ENCODE assay signal across 13 cellular contexts in genomic region chr4:20151436-20151835, GRCh38.
A peak's percentile ranks its signal among the peaks of the same experiment; 100 is the strongest.
DNase-seq lines count a peak whose midpoint lies in the region; ATAC-seq and TF ChIP-seq lines count a peak whose summit lies in the region.
"Had no signal": no experiment of that assay in that cellular context is flagged by ENCODE, and none has a peak within 500 bp of the region (broad histone marks: within the 10 kb centered on the region; RNA-seq: fewer than 3 reads in every experiment).

No MANE protein-coding gene starts in this region.

- DNase-seq in HFFc6 (peak; percentile 27), amniotic epithelial cell (ENCODE audit: low read depth) (peak; percentile 1), foreskin melanocyte (peak; percentile 82), activated T-cell treated with anti-CD3 and anti-CD28 coated beads for 4 hours (no peak), NOMO-1 treated with DMSO at 0.1 percent for 48 hours (lab: John Stamatoyannopoulos, UW; ENCODE audit: unreplicated experiment) (no peak)
- DNase-seq in activated CD8-positive, alpha-beta T cell treated with anti-CD3 and anti-CD28 coated beads, Interleukin-2, amount 10 ng/mL, durations not matched to agents 7 days and 5 days = no peak
- DNase-seq: AML-193; CD4-positive, CD25-positive, alpha-beta regulatory T cell; DMS53; GDM1; H9 had no signal

- H3K9me3 Mint-ChIP-seq in HFFc6 = no peaks in the 10 kb centered on the region
- no peaks in the 10 kb centered on the region for H3K9me3 Mint-ChIP-seq in activated CD8-positive, alpha-beta T cell treated with anti-CD3 and anti-CD28 coated beads, Interleukin-2, amount 10 ng/mL, durations not matched to agents 7 days and 5 days (ENCODE audit: insufficient read depth)
- H3K9me3 Mint-ChIP-seq: GM23338, H9 had no signal

- H3K4me1 Mint-ChIP-seq in HFFc6 (ENCODE audit: low read depth) = peaks cover 25% of the 10 kb centered on the region
- H3K4me1 Mint-ChIP-seq in activated CD8-positive, alpha-beta T cell treated with anti-CD3 and anti-CD28 coated beads, Interleukin-2, amount 10 ng/mL, durations not matched to agents 7 days and 5 days (ENCODE audit: low read depth) = no peaks in the 10 kb centered on the region
- H3K4me1 Mint-ChIP-seq: CD4-positive, CD25-positive, alpha-beta regulatory T cell; GM23338; H9 had no signal

- POLR2A ChIA-PET in activated CD8-positive, alpha-beta T cell treated with anti-CD3 and anti-CD28 coated beads, Interleukin-2, amount 10 ng/mL, durations not matched to agents 7 days and 5 days (lab: Charles Lee) = no interaction called here

- H3K4me3 Mint-ChIP-seq in HFFc6 = no peak overlapping the region
- H3K4me3 Mint-ChIP-seq in activated CD8-positive, alpha-beta T cell treated with anti-CD3 and anti-CD28 coated beads, Interleukin-2, amount 10 ng/mL, durations not matched to agents 7 days and 5 days = no peak overlapping the region
- H3K4me3 Mint-ChIP-seq: CD4-positive, CD25-positive, alpha-beta regulatory T cell; GM23338; H9 had no signal

- no peaks in the 10 kb centered on the region for H3K27me3 Mint-ChIP-seq in HFFc6 (ENCODE audit: insufficient read depth)
- no peaks in the 10 kb centered on the region for H3K27me3 Mint-ChIP-seq in activated CD8-positive, alpha-beta T cell treated with anti-CD3 and anti-CD28 coated beads, Interleukin-2, amount 10 ng/mL, durations not matched to agents 7 days and 5 days (ENCODE audit: low read depth)
- H3K27me3 Mint-ChIP-seq: CD4-positive, CD25-positive, alpha-beta regulatory T cell had no signal

- no peak for ATAC-seq in GM18517 (IDR thresholded peaks at IDR 0.05; ENCODE audit: unreplicated experiment)
- ATAC-seq in activated CD8-positive, alpha-beta T cell treated with anti-CD3 and anti-CD28 coated beads, Interleukin-2, amount 10 ng/mL, durations not matched to agents 7 days and 5 days = no peak
- ATAC-seq: GM23338 had no signal

- CTCF ChIA-PET in activated CD8-positive, alpha-beta T cell treated with anti-CD3 and anti-CD28 coated beads, Interleukin-2, amount 10 ng/mL, durations not matched to agents 7 days and 5 days (lab: Charles Lee) = no interaction called here

- TF ChIP-seq CTCF in HFFc6 (IDR thresholded peaks at IDR 0.05) = no peak

- H3K36me3 Mint-ChIP-seq in HFFc6 (ENCODE audit: low read depth) = no peaks in the 10 kb centered on the region; the same call in 1 of the 2 replicates
- no peaks in the 10 kb centered on the region for H3K36me3 Mint-ChIP-seq in activated CD8-positive, alpha-beta T cell treated with anti-CD3 and anti-CD28 coated beads, Interleukin-2, amount 10 ng/mL, durations not matched to agents 7 days and 5 days (ENCODE audit: low read depth)
- H3K36me3 Mint-ChIP-seq: CD4-positive, CD25-positive, alpha-beta regulatory T cell had no signal

- H3K27ac Mint-ChIP-seq in HFFc6 = no peak overlapping the region
- no peak overlapping the region for H3K27ac Mint-ChIP-seq in activated CD8-positive, alpha-beta T cell treated with anti-CD3 and anti-CD28 coated beads, Interleukin-2, amount 10 ng/mL, durations not matched to agents 7 days and 5 days
- H3K27ac Mint-ChIP-seq: CD4-positive, CD25-positive, alpha-beta regulatory T cell; GM23338; H9 had no signal

Comparison
In these comparisons a context has a peak if more than half of its experiments do, and no peak if none do; other contexts are left out.
1. DNase-seq: peak in HFFc6 (single experiment), amniotic epithelial cell (single experiment) and foreskin melanocyte (single experiment); none in activated T-cell treated with anti-CD3 and anti-CD28 coated beads for 4 hours (single experiment), activated CD8-positive, alpha-beta T cell treated with anti-CD3 and anti-CD28 coated beads, Interleukin-2, amount 10 ng/mL, durations not matched to agents 7 days and 5 days (single experiment) and NOMO-1 treated with DMSO at 0.1 percent for 48 hours (single experiment).